Comparison of ENCODE assay signal across 8 cellular contexts in the genomic region with DNA sequence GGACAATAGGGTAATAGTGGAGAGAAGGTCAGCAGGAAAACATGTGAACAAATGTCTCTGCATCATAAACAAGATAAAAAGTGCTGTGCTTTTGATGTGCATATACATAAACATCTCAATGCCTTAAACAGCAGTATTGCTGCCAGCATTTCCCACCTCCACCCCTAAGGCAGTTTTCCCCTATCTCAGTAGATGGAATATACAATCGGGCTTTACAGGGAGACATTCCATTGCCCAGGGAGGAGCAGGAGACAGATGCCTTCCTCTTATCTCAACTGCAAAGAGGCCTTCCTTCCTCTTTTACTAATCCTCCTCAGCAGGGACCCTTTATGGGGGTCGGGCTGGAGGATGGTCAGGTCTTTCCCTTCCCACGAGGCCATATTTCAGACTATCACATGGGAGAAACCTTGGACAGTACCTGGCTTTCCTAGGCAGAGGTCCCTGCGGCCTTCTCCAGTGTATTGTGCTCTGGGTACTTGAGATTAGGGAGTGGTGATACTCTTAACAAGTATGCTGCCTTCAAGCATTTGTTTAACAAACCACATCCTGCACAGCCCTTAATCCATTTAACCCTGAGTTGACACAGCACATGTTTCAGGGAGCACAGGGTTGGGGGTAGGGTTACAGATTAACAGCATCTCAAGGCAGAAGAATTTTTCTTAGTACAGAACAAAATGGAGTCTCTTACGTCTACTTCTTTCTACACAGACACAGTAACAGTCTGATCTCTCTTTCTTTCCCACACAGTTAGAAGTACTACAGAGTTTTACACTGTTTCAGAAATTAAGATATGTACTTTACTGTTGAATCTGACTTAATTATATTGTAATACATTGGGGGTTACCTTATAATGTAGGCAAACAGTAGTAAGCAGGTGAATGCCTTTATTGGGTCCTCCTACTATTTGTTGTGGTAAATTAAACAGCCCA.
DNase-seq lines count a peak whose midpoint lies in the region; ATAC-seq and TF ChIP-seq lines count a peak whose summit lies in the region.
"Not testable (repeated sequence)": the region's sequence is repeated elsewhere in the genome, so short reads cannot be mapped to it uniquely, and the experiment has no call there.

No MANE protein-coding gene starts in this region.

- not testable (repeated sequence) for H3K4me1 Mint-ChIP-seq in activated CD8-positive, alpha-beta memory T cell treated with anti-CD3 and anti-CD28 coated beads, Interleukin-2, amount 10 ng/mL, durations not matched to agents 7 days and 5 days

- H3K27ac Mint-ChIP-seq in activated CD8-positive, alpha-beta memory T cell treated with anti-CD3 and anti-CD28 coated beads, Interleukin-2, amount 10 ng/mL, durations not matched to agents 7 days and 5 days = not testable (repeated sequence)

- H3K36me3 Mint-ChIP-seq in activated CD8-positive, alpha-beta memory T cell treated with anti-CD3 and anti-CD28 coated beads, Interleukin-2, amount 10 ng/mL, durations not matched to agents 7 days and 5 days = not testable (repeated sequence)

- not testable (repeated sequence) for TF ChIP-seq CTCF in coronary artery (IDR thresholded peaks at IDR 0.05); tibial artery (IDR thresholded peaks at IDR 0.05)

- not testable (repeated sequence) for H3K36me3 ChIP-seq in iPS-20b (ENCODE audit: insufficient read depth, low read depth, low read length); neuron (ENCODE audit: insufficient read depth, low read length); tibial artery

- not testable (repeated sequence) for H3K9me3 Mint-ChIP-seq in activated CD8-positive, alpha-beta memory T cell treated with anti-CD3 and anti-CD28 coated beads, Interleukin-2, amount 10 ng/mL, durations not matched to agents 7 days and 5 days (ENCODE audit: low read depth)

- H3K4me3 ChIP-seq in coronary artery (peak overlapping the region; percentile 59), iPS-20b (ENCODE audit: low read length) (peak overlapping the region; percentile 56), neuron (ENCODE audit: low read length) (peak overlapping the region; percentile 18), tibial artery (peak overlapping the region; percentile 42 to 46)

- H3K9ac ChIP-seq in iPS-20b (ENCODE audit: low read depth, low read length) = peak overlapping the region; percentile 63; the same call in 1 of the 2 replicates

- intact Hi-C loops in tibial artery (cut with DNase I; ENCODE audit: low total_unique reads) = loop anchor here (2.0 kb wide), 1 partner anchor 397 kb away; no protein-coding TSS in a partner anchor

- not testable (repeated sequence) for H3K4me1 ChIP-seq in iPS-20b (ENCODE audit: insufficient read depth, low read length); neuron (ENCODE audit: insufficient read depth, low read length)
- H3K4me1 ChIP-seq in tibial artery = peaks cover 0 to 18% (median 8%) of the 10 kb centered on the region in 4 donors

- peak; percentile 61 for DNase-seq in Daoy (ENCODE audit: low read depth)
- DNase-seq in M059J (ENCODE audit: low read depth) = peak; percentile 50
- DNase-seq in OCI-M1 (lab: John Stamatoyannopoulos, UW) = peak; percentile 80
- DNase-seq in activated CD8-positive, alpha-beta memory T cell treated with anti-CD3 and anti-CD28 coated beads, Interleukin-2, amount 10 ng/mL, durations not matched to agents 7 days and 5 days; coronary artery (ENCODE audit: low spot score); tibial artery: not testable (repeated sequence)

- H3K27me3 Mint-ChIP-seq in activated CD8-positive, alpha-beta memory T cell treated with anti-CD3 and anti-CD28 coated beads, Interleukin-2, amount 10 ng/mL, durations not matched to agents 7 days and 5 days = not testable (repeated sequence)

- not testable (repeated sequence) for ATAC-seq in activated CD8-positive, alpha-beta memory T cell treated with anti-CD3 and anti-CD28 coated beads, Interleukin-2, amount 10 ng/mL, durations not matched to agents 7 days and 5 days

- H3K4me3 Mint-ChIP-seq in activated CD8-positive, alpha-beta memory T cell treated with anti-CD3 and anti-CD28 coated beads, Interleukin-2, amount 10 ng/mL, durations not matched to agents 7 days and 5 days = peak overlapping the region; percentile 28

- not testable (repeated sequence) for H3K9me3 ChIP-seq in iPS-20b (ENCODE audit: insufficient read depth, low read depth, low read length); neuron (ENCODE audit: low read length); tibial artery

- not testable (repeated sequence) for H3K27me3 ChIP-seq in iPS-20b (ENCODE audit: insufficient read depth, low read length); neuron (ENCODE audit: insufficient read depth, low read length); tibial artery

- CTCF ChIA-PET in activated CD8-positive, alpha-beta memory T cell treated with anti-CD3 and anti-CD28 coated beads, Interleukin-2, amount 10 ng/mL, durations not matched to agents 7 days and 5 days (lab: Charles Lee) = interaction anchor here (2.4 kb wide), 1 partner anchor 398 kb away, joined by 10 read pairs; no protein-coding TSS in a partner anchor

- H3K27ac ChIP-seq in coronary artery, tibial artery: not testable (repeated sequence)
- H3K27ac ChIP-seq in iPS-20b (ENCODE audit: low read length) = peak overlapping the region; percentile 33

- H2AFZ ChIP-seq in neuron (ENCODE audit: low read depth, low read length) = not testable (repeated sequence)
